Comparison of ENCODE assay signal across 15 cellular contexts in genomic region chr18:415627-416612, GRCh38.
A peak's percentile ranks its signal among the peaks of the same experiment; 100 is the strongest.
DNase-seq lines count a peak whose midpoint lies in the region; ATAC-seq and TF ChIP-seq lines count a peak whose summit lies in the region.
"Had no signal": no experiment of that assay in that cellular context is flagged by ENCODE, and none has a peak within 500 bp of the region (broad histone marks: within the 10 kb centered on the region; RNA-seq: fewer than 3 reads in every experiment).

No MANE protein-coding gene starts in this region.

- H3K4me1 ChIP-seq in SJSA1 (replicated peaks) (peaks cover 63% of the 10 kb centered on the region), fibroblast of lung (ENCODE audit: control insufficient read depth, extremely low read depth, insufficient read depth, low read length) (peaks cover 13% of the 10 kb centered on the region), skeletal muscle satellite cell (ENCODE audit: control insufficient read depth, insufficient read depth, low read length) (peaks cover 17% of the 10 kb centered on the region), heart right ventricle (peaks cover 0 to 34% (median 3%) of the 10 kb centered on the region in 9 donors), GM23338 (ENCODE audit: insufficient read depth) (peaks cover 9% of the 10 kb centered on the region; the same call in 1 of the 2 replicates)
- H3K4me1 ChIP-seq: pancreas had no signal

- no peak overlapping the region for H3K27ac Mint-ChIP-seq in GM23338
- H3K27ac Mint-ChIP-seq: activated CD4-positive, alpha-beta T cell treated with anti-CD3 and anti-CD28 coated beads, Interleukin-2, amount 10 ng/mL, durations not matched to agents 24 days and 14 days; activated T-helper 17 cell treated with anti-CD3 and anti-CD28 coated beads, Interleukin-2, amount 50 U/mL, for 72 hours; stimulated activated naive CD8-positive, alpha-beta T cell treated with anti-CD3 and anti-CD28 coated beads, Interleukin-15, amount 100 ng/mL, for 72 hours had no signal

- no peaks in the 10 kb centered on the region for H4K20me1 ChIP-seq in fibroblast of lung (ENCODE audit: control insufficient read depth, extremely low read depth, insufficient read depth, low read length)
- H4K20me1 ChIP-seq in GM23338 (replicated peaks; ENCODE audit: insufficient read depth): no peaks in the 10 kb centered on the region

- no peaks in the 10 kb centered on the region for H3K27me3 ChIP-seq in SJSA1 (replicated peaks)
- no peaks in the 10 kb centered on the region for H3K27me3 ChIP-seq in fibroblast of lung (ENCODE audit: control insufficient read depth, insufficient read depth, low read length)
- no peaks in the 10 kb centered on the region for H3K27me3 ChIP-seq in skeletal muscle satellite cell (ENCODE audit: control insufficient read depth, insufficient read depth, low read length)
- H3K27me3 ChIP-seq in heart right ventricle: no peaks in the 10 kb centered on the region
- H3K27me3 ChIP-seq in GM23338 (ENCODE audit: insufficient read depth): no peaks in the 10 kb centered on the region
- H3K27me3 ChIP-seq: pancreas had no signal

- H3K27me3 Mint-ChIP-seq in GM23338 (ENCODE audit: insufficient read depth, low read depth, poor library complexity): no peaks in the 10 kb centered on the region

- H3K79me2 ChIP-seq in fibroblast of lung (ENCODE audit: control insufficient read depth, insufficient read depth, low read length) (no peaks in the 10 kb centered on the region), GM23338 (replicated peaks; ENCODE audit: insufficient read depth) (no peaks in the 10 kb centered on the region)

- 95% methylated on average over 2 of the region's 2 CpGs for WGBS in heart right ventricle, 2 donors

- no peaks in the 10 kb centered on the region for H3K9me3 ChIP-seq in SJSA1 (replicated peaks)
- H3K9me3 ChIP-seq in fibroblast of lung (ENCODE audit: control insufficient read depth, insufficient read depth, low read depth, low read length): no peaks in the 10 kb centered on the region
- H3K9me3 ChIP-seq in skeletal muscle satellite cell (replicated peaks; ENCODE audit: low read length): no peaks in the 10 kb centered on the region
- peaks cover 0 to 13% (median 0%) of the 10 kb centered on the region in 11 donors for H3K9me3 ChIP-seq in heart right ventricle
- H3K9me3 ChIP-seq: pancreas had no signal

- DNase-seq in H4 (ENCODE audit: low spot score): peak; percentile 60
- DNase-seq in SJSA1 (ENCODE audit: low read depth in 1 of 2, low spot score in 2 of 2): peak in 1 of 2 experiments; percentile 84
- peak; percentile 52 to 91 for DNase-seq in fibroblast of lung (ENCODE audit: low read depth in 2 of 2)
- DNase-seq in heart right ventricle: no peak
- DNase-seq in GM23338 (ENCODE audit: low spot score): no peak
- no peak for DNase-seq in NCI-H2107 (lab: John Stamatoyannopoulos, UW)
- DNase-seq: activated CD4-positive, alpha-beta T cell treated with anti-CD3 and anti-CD28 coated beads, Interleukin-2, amount 10 ng/mL, durations not matched to agents 24 days and 14 days; central memory CD4-positive, alpha-beta T cell; NCI-H1105; NCI-H510A treated with DMSO at 0.1 percent for 48 hours; pancreas; stimulated activated naive CD8-positive, alpha-beta T cell treated with anti-CD3 and anti-CD28 coated beads, Interleukin-15, amount 100 ng/mL, for 72 hours had no signal

- intact Hi-C loops in heart right ventricle (cut with DNase I): loop anchor here in 1 of 10 donors (10.0 kb wide), 1 partner anchor 51 kb away; no protein-coding TSS in a partner anchor

- H3K36me3 Mint-ChIP-seq in GM23338 (ENCODE audit: low read depth): no peaks in the 10 kb centered on the region

- no peaks in the 10 kb centered on the region for H3F3A ChIP-seq in GM23338 (replicated peaks; ENCODE audit: low read depth)

- no peak overlapping the region for H2AFZ ChIP-seq in fibroblast of lung (ENCODE audit: low read length)
- no peak overlapping the region for H2AFZ ChIP-seq in GM23338

- no peak overlapping the region for H3K4me3 Mint-ChIP-seq in GM23338
- H3K4me3 Mint-ChIP-seq: activated CD4-positive, alpha-beta T cell treated with anti-CD3 and anti-CD28 coated beads, Interleukin-2, amount 10 ng/mL, durations not matched to agents 24 days and 14 days; activated T-helper 17 cell treated with anti-CD3 and anti-CD28 coated beads, Interleukin-2, amount 50 U/mL, for 72 hours; stimulated activated naive CD8-positive, alpha-beta T cell treated with anti-CD3 and anti-CD28 coated beads, Interleukin-15, amount 100 ng/mL, for 72 hours had no signal

- H3K36me3 ChIP-seq in SJSA1 (no peaks in the 10 kb centered on the region), fibroblast of lung (ENCODE audit: control insufficient read depth, insufficient read depth, low read length) (no peaks in the 10 kb centered on the region), skeletal muscle satellite cell (ENCODE audit: insufficient read depth, low read length) (no peaks in the 10 kb centered on the region), heart right ventricle (no peaks in the 10 kb centered on the region), GM23338 (ENCODE audit: insufficient read depth) (no peaks in the 10 kb centered on the region)
- H3K36me3 ChIP-seq: pancreas had no signal

- H3K9me3 Mint-ChIP-seq in GM23338: no peaks in the 10 kb centered on the region
- H3K9me3 Mint-ChIP-seq: activated CD4-positive, alpha-beta T cell treated with anti-CD3 and anti-CD28 coated beads, Interleukin-2, amount 10 ng/mL, durations not matched to agents 24 days and 14 days; activated T-helper 17 cell treated with anti-CD3 and anti-CD28 coated beads, Interleukin-2, amount 50 U/mL, for 72 hours had no signal

- no peaks in the 10 kb centered on the region for H3K9me2 ChIP-seq in GM23338 (ENCODE audit: insufficient read depth)

- H3K27ac ChIP-seq in SJSA1 (peak overlapping the region; percentile 95), fibroblast of lung (ENCODE audit: insufficient read depth, low read length) (peak overlapping the region; percentile 67), heart right ventricle (peak overlapping the region in 1 of 10 donors; percentile 12), GM23338 (ENCODE audit: low read depth) (no peak overlapping the region)
- H3K27ac ChIP-seq: pancreas, SK-N-MC had no signal

- no peak for TF ChIP-seq CTCF in fibroblast of lung (conservative IDR thresholded peaks at IDR 0.05 in 1 of 2, IDR thresholded peaks at IDR 0.05 in 1 of 2; ENCODE audit: low read depth in 1 of 2, low read length in 2 of 2)
- no peak for TF ChIP-seq CTCF in heart right ventricle (IDR thresholded peaks at IDR 0.05)
- no peak for TF ChIP-seq CTCF in GM23338 (conservative IDR thresholded peaks at IDR 0.05; ENCODE audit: low read depth in 2 of 2)

- H3K4me1 Mint-ChIP-seq in GM23338: peaks cover 10% of the 10 kb centered on the region; the same call in 2 of the 3 replicates
- H3K4me1 Mint-ChIP-seq: activated CD4-positive, alpha-beta T cell treated with anti-CD3 and anti-CD28 coated beads, Interleukin-2, amount 10 ng/mL, durations not matched to agents 24 days and 14 days; activated T-helper 17 cell treated with anti-CD3 and anti-CD28 coated beads, Interleukin-2, amount 50 U/mL, for 72 hours had no signal

- ATAC-seq in heart right ventricle: no peak
- ATAC-seq in GM23338: no peak
- ATAC-seq: activated T-helper 17 cell treated with anti-CD3 and anti-CD28 coated beads, Interleukin-2, amount 50 U/mL, for 72 hours; stimulated activated naive CD8-positive, alpha-beta T cell treated with anti-CD3 and anti-CD28 coated beads, Interleukin-15, amount 100 ng/mL, for 72 hours had no signal

- H3K9ac ChIP-seq in fibroblast of lung (ENCODE audit: insufficient read depth, low read length): no peak overlapping the region
- peak overlapping the region; percentile 43 for H3K9ac ChIP-seq in skeletal muscle satellite cell (ENCODE audit: low read depth, low read length)

- H3K4me2 ChIP-seq in fibroblast of lung (ENCODE audit: extremely low read depth, insufficient read depth, low read length) (peak overlapping the region; percentile 67), skeletal muscle satellite cell (ENCODE audit: low read length) (peak overlapping the region; percentile 49), GM23338 (no peak overlapping the region)

- H3K4me3 ChIP-seq in SJSA1: no peak overlapping the region
- no peak overlapping the region for H3K4me3 ChIP-seq in fibroblast of lung (replicated peaks in 1 of 4; ENCODE audit: control extremely low read depth in 1 of 4, insufficient read depth in 1 of 4, low read depth in 3 of 4, low read length in 4 of 4)
- H3K4me3 ChIP-seq in skeletal muscle satellite cell (ENCODE audit: low read length): peak overlapping the region; percentile 17
- no peak overlapping the region for H3K4me3 ChIP-seq in heart right ventricle
- H3K4me3 ChIP-seq in GM23338: no peak overlapping the region
- H3K4me3 ChIP-seq: pancreas, SK-N-MC had no signal

TF ChIP-seq in GM23338, 12 proteins besides CTCF, POLR2A, EP300 and RAD21 (continues in another document):
- TF ChIP-seq ETS1 (IDR thresholded peaks at IDR 0.05): no peak
- TF ChIP-seq POLR2AphosphoS5 (IDR thresholded peaks at IDR 0.05; ENCODE audit: low read depth): no peak

Comparison
In these comparisons a context has a peak if more than half of its experiments do, and no peak if none do; other contexts are left out.
1. DNase-seq: peak in H4 (single experiment) and fibroblast of lung (2 of 2); none in heart right ventricle (0 of 2), GM23338 (single experiment) and NCI-H2107 (single experiment).